Comparison of ENCODE assay signal across 1 cellular context in genomic region chr21:46635324-46636180, GRCh38.
TF ChIP-seq lines count a peak whose summit lies in the region.

TSS of gene PRMT2 (plus strand) at chr21:46635674. CDS start at chr21:46636952, 1,278 bp downstream.

TF ChIP-seq in H1, 55 proteins besides CTCF, POLR2A, EP300 and RAD21:
- peak in 1 of 2 experiments; percentile 59; a peak in 1 of 4 replicates for TF ChIP-seq HDAC2 (IDR thresholded peaks at IDR 0.05; ENCODE audit: borderline replicate concordance in 1 of 2, low read depth in 2 of 2, low read length in 2 of 2)
- TF ChIP-seq TEAD4 (IDR thresholded peaks at IDR 0.05; ENCODE audit: low read depth, low read length): peak; percentile 54; the same call in 1 of the 2 replicates
- TF ChIP-seq TAF1 (IDR thresholded peaks at IDR 0.05; ENCODE audit: low read depth, low read length): peak; percentile 95
- TF ChIP-seq BACH1 (IDR thresholded peaks at IDR 0.05; ENCODE audit: low read length): peak; percentile 64
- TF ChIP-seq ASH2L (IDR thresholded peaks at IDR 0.05; ENCODE audit: low read length): peak; percentile 17
- peak; percentile 68; the same call in 1 of the 2 replicates for TF ChIP-seq CREB1 (IDR thresholded peaks at IDR 0.05)
- TF ChIP-seq KDM4A (IDR thresholded peaks at IDR 0.05; ENCODE audit: low read depth, low read length, severe bottlenecking): peak; percentile 93
- TF ChIP-seq NRF1 (IDR thresholded peaks at IDR 0.05; ENCODE audit: low read depth, low read length): peak; percentile 100
- no peak; the same call in 1 of the 2 replicates for TF ChIP-seq YY1 (IDR thresholded peaks at IDR 0.05; ENCODE audit: low read depth, low read length)
- peak; percentile 81 for TF ChIP-seq PHF8 (conservative IDR thresholded peaks at IDR 0.05; ENCODE audit: low read depth, low read length)
- peak; percentile 76 for TF ChIP-seq TBP (IDR thresholded peaks at IDR 0.05; ENCODE audit: low read depth, low read length)
- TF ChIP-seq SIN3A (conservative IDR thresholded peaks at IDR 0.05 in 1 of 2, IDR thresholded peaks at IDR 0.05 in 1 of 2; ENCODE audit: low read depth in 1 of 2, low read length in 2 of 2): peak; percentile 65 to 92; a peak in 3 of 4 replicates
- TF ChIP-seq SRF (IDR thresholded peaks at IDR 0.05; ENCODE audit: low read depth, low read length): no peak
- peak; percentile 85 for TF ChIP-seq SAP30 (IDR thresholded peaks at IDR 0.05; ENCODE audit: insufficient read depth, insufficient replicate concordance, low read length)
- no peak for TF ChIP-seq SP2 (IDR thresholded peaks at IDR 0.05; ENCODE audit: low read length)
- TF ChIP-seq RXRA (IDR thresholded peaks at IDR 0.05; ENCODE audit: insufficient read depth, low read depth, low read length): no peak
- TF ChIP-seq POLR2AphosphoS5 (IDR thresholded peaks at IDR 0.05; ENCODE audit: low read depth, low read length): peak; percentile 97
- peak; percentile 93 for TF ChIP-seq TAF7 (optimal IDR thresholded peaks at IDR 0.05; ENCODE audit: borderline replicate concordance, low read depth, low read length)
- peak; percentile 85; the same call in 1 of the 2 replicates for TF ChIP-seq SP4 (IDR thresholded peaks at IDR 0.05; ENCODE audit: low read length)
- TF ChIP-seq ATF3 (IDR thresholded peaks at IDR 0.05; ENCODE audit: insufficient read depth, low read depth, low read length): 0 out of 2 replicates have a peak, but pooled peaks have one; percentile 16
- peak; percentile 53; the same call in 1 of the 2 replicates for TF ChIP-seq E2F6 (IDR thresholded peaks at IDR 0.05)
- TF ChIP-seq SUZ12 (IDR thresholded peaks at IDR 0.05; ENCODE audit: low read length): no peak
